Comparison of ENCODE assay signal across 15 cellular contexts in the genomic region with DNA sequence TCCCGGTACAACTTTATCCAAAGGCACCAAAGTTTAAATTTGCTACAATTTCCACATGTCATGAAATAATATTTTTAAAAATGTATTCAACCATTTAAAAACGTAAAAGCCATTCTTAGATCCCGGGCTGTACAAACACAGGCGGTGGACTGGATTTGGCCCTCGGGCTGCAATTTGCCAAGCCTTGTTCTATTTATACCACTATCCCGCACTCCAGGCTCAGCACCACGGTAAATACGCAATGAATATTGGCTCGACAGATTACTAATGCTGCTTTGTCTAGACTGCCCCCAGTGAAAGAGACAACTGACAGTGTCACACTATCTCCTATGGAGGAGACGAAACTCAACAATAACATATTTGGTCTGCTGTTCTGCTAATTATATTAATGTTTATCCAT.
DNase-seq lines count a peak whose midpoint lies in the region; ATAC-seq and TF ChIP-seq lines count a peak whose summit lies in the region.
"Had no signal": no experiment of that assay in that cellular context is flagged by ENCODE, and none has a peak within 500 bp of the region (broad histone marks: within the 10 kb centered on the region; RNA-seq: fewer than 3 reads in every experiment).

No MANE protein-coding gene starts in this region.

- H3K36me3 Mint-ChIP-seq in neural progenitor cell = no peaks in the 10 kb centered on the region
- no peaks in the 10 kb centered on the region for H3K36me3 Mint-ChIP-seq in activated CD8-positive, alpha-beta T cell treated with anti-CD3 and anti-CD28 coated beads, Interleukin-2, amount 10 ng/mL, durations not matched to agents 7 days and 5 days (ENCODE audit: low read depth)

- H3K27ac Mint-ChIP-seq in neural progenitor cell = no peak overlapping the region
- H3K27ac Mint-ChIP-seq in activated CD8-positive, alpha-beta T cell treated with anti-CD3 and anti-CD28 coated beads, Interleukin-2, amount 10 ng/mL, durations not matched to agents 7 days and 5 days = no peak overlapping the region
- H3K27ac Mint-ChIP-seq: CD4-positive, alpha-beta T cell had no signal

- no peak overlapping the region for H3K9ac ChIP-seq in neural progenitor cell

- no peak for TF ChIP-seq CTCF in right atrium auricular region (IDR thresholded peaks at IDR 0.05)
- no peak for TF ChIP-seq CTCF in neural progenitor cell (IDR thresholded peaks at IDR 0.05)
- no peak for TF ChIP-seq CTCF in GM20000 (IDR thresholded peaks at IDR 0.05; ENCODE audit: extremely low read depth, missing control alignments)

- no peaks in the 10 kb centered on the region for H3K9me3 Mint-ChIP-seq in neural progenitor cell
- no peaks in the 10 kb centered on the region for H3K9me3 Mint-ChIP-seq in activated CD8-positive, alpha-beta T cell treated with anti-CD3 and anti-CD28 coated beads, Interleukin-2, amount 10 ng/mL, durations not matched to agents 7 days and 5 days (ENCODE audit: insufficient read depth)
- H3K9me3 Mint-ChIP-seq: CD4-positive, alpha-beta T cell had no signal

- no peaks in the 10 kb centered on the region for H4K20me1 ChIP-seq in neural progenitor cell (ENCODE audit: low read depth)

- H3K9me3 ChIP-seq in right atrium auricular region (no peaks in the 10 kb centered on the region), neural progenitor cell (ENCODE audit: low read depth) (no peaks in the 10 kb centered on the region)
- H3K9me3 ChIP-seq: A549, Caco-2 had no signal

- H3K4me1 ChIP-seq in right atrium auricular region (no peaks in the 10 kb centered on the region), neural progenitor cell (peaks cover 18% of the 10 kb centered on the region)
- H3K4me1 ChIP-seq: A549, Caco-2 had no signal

- H3K27me3 ChIP-seq in right atrium auricular region (no peaks in the 10 kb centered on the region), neural progenitor cell (no peaks in the 10 kb centered on the region)

- no peaks in the 10 kb centered on the region for H3K79me2 ChIP-seq in neural progenitor cell (ENCODE audit: low read depth)

- POLR2A ChIA-PET in activated CD8-positive, alpha-beta T cell treated with anti-CD3 and anti-CD28 coated beads, Interleukin-2, amount 10 ng/mL, durations not matched to agents 7 days and 5 days (lab: Charles Lee) = no interaction called here

- DNase-seq in NCI-H2081 (lab: John Stamatoyannopoulos, UW) (peak; percentile 23 to 64), NCI-H2081 treated with DMSO at 0.1 percent for 48 hours (lab: John Stamatoyannopoulos, UW) (no peak), left ventricle myocardium superior (no peak), right atrium auricular region (ENCODE audit: low spot score) (no peak), neural progenitor cell (ENCODE audit: low spot score) (no peak), GM20000 (ENCODE audit: low spot score) (no peak)
- no peak for DNase-seq in activated CD8-positive, alpha-beta T cell treated with anti-CD3 and anti-CD28 coated beads, Interleukin-2, amount 10 ng/mL, durations not matched to agents 7 days and 5 days
- DNase-seq: AML-193; Caco-2; CD4-positive, alpha-beta T cell; GDM1; GOT3 had no signal

- no peaks in the 10 kb centered on the region for H3F3A ChIP-seq in neural progenitor cell (ENCODE audit: low read depth)

- peaks cover 2% of the 10 kb centered on the region for H3K4me1 Mint-ChIP-seq in neural progenitor cell
- no peaks in the 10 kb centered on the region for H3K4me1 Mint-ChIP-seq in activated CD8-positive, alpha-beta T cell treated with anti-CD3 and anti-CD28 coated beads, Interleukin-2, amount 10 ng/mL, durations not matched to agents 7 days and 5 days (ENCODE audit: low read depth)

- H3K27ac ChIP-seq in right atrium auricular region = no peak overlapping the region
- H3K27ac ChIP-seq in neural progenitor cell = no peak overlapping the region
- H3K27ac ChIP-seq: 22Rv1, A549, C4-2B had no signal

- H3K4me3 Mint-ChIP-seq in neural progenitor cell = no peak overlapping the region
- H3K4me3 Mint-ChIP-seq in activated CD8-positive, alpha-beta T cell treated with anti-CD3 and anti-CD28 coated beads, Interleukin-2, amount 10 ng/mL, durations not matched to agents 7 days and 5 days = no peak overlapping the region
- H3K4me3 Mint-ChIP-seq: CD4-positive, alpha-beta T cell had no signal

- H3K36me3 ChIP-seq in right atrium auricular region (no peaks in the 10 kb centered on the region), neural progenitor cell (no peaks in the 10 kb centered on the region)

- intact Hi-C loops in left ventricle myocardium superior (cut with micrococcal nuclease) = no loop called here

- H3K4me3 ChIP-seq in right atrium auricular region (no peak overlapping the region), neural progenitor cell (no peak overlapping the region)
- H3K4me3 ChIP-seq: A549 had no signal

- ATAC-seq in left ventricle myocardium superior = peak; percentile 88
- ATAC-seq in activated CD8-positive, alpha-beta T cell treated with anti-CD3 and anti-CD28 coated beads, Interleukin-2, amount 10 ng/mL, durations not matched to agents 7 days and 5 days = no peak
- ATAC-seq: A549 had no signal

- CTCF ChIA-PET in activated CD8-positive, alpha-beta T cell treated with anti-CD3 and anti-CD28 coated beads, Interleukin-2, amount 10 ng/mL, durations not matched to agents 7 days and 5 days (lab: Charles Lee) = no interaction called here

- H3K27me3 Mint-ChIP-seq in neural progenitor cell (ENCODE audit: insufficient read depth, low read depth) = no peaks in the 10 kb centered on the region
- no peaks in the 10 kb centered on the region for H3K27me3 Mint-ChIP-seq in activated CD8-positive, alpha-beta T cell treated with anti-CD3 and anti-CD28 coated beads, Interleukin-2, amount 10 ng/mL, durations not matched to agents 7 days and 5 days (ENCODE audit: low read depth)

- peak overlapping the region; percentile 9 for H3K4me2 ChIP-seq in neural progenitor cell
- H3K4me2 ChIP-seq: A549 had no signal

- H2AFZ ChIP-seq in neural progenitor cell (replicated peaks) = no peak overlapping the region

Comparison
In these comparisons a context has a peak if more than half of its experiments do, and no peak if none do; other contexts are left out.
1. DNase-seq: peak in NCI-H2081 (2 of 2); none in NCI-H2081 treated with DMSO at 0.1 percent for 48 hours (single experiment), left ventricle myocardium superior (single experiment), right atrium auricular region (single experiment), neural progenitor cell (single experiment), GM20000 (single experiment) and activated CD8-positive, alpha-beta T cell treated with anti-CD3 and anti-CD28 coated beads, Interleukin-2, amount 10 ng/mL, durations not matched to agents 7 days and 5 days (single experiment).